Comparison of ENCODE assay signal across 21 cellular contexts in genomic region chr2:217568289-217568985, GRCh38.
DNase-seq lines count a peak whose midpoint lies in the region; ATAC-seq and TF ChIP-seq lines count a peak whose summit lies in the region.
"Had no signal": no experiment of that assay in that cellular context is flagged by ENCODE, and none has a peak within 500 bp of the region (broad histone marks: within the 10 kb centered on the region; RNA-seq: fewer than 3 reads in every experiment).

No MANE protein-coding gene starts in this region.

- DNase-seq in ELF-1 (ENCODE audit: low read depth, low spot score) (peak; percentile 12), astrocyte of the spinal cord (ENCODE audit: low read depth, low spot score) (peak; percentile 33), islet precursor cell (peak; percentile 75), stromal cell of bone marrow (ENCODE audit: low read depth) (peak; percentile 18), caudate nucleus (lab: John Stamatoyannopoulos, UW) (no peak), C1 segment of cervical spinal cord (lab: John Stamatoyannopoulos, UW) (no peak)
- DNase-seq: activated CD8-positive, alpha-beta T cell treated with anti-CD3 and anti-CD28 coated beads for 36 hours; activated T-cell treated with anti-CD3 and anti-CD28 coated beads for 4 hours; hypothalamus; Karpas-422; NCI-H1694 treated with DMSO at 0.1 percent for 48 hours; nucleus accumbens; OCI-M1; stomach; trophoblast cell had no signal

- in situ Hi-C loops in astrocyte of the spinal cord (cut with HindIII; ENCODE audit: low sequenced_read_pairs), result no loop called here

- TF ChIP-seq CTCF in astrocyte of the spinal cord (IDR thresholded peaks at IDR 0.05; ENCODE audit: low read depth, low read length), result no peak

- no peak for ATAC-seq in HG03342 (IDR thresholded peaks at IDR 0.05; ENCODE audit: unreplicated experiment)
- no peak for ATAC-seq in GM19328 (IDR thresholded peaks at IDR 0.05; ENCODE audit: unreplicated experiment)
- ATAC-seq: activated CD8-positive, alpha-beta T cell treated with anti-CD3 and anti-CD28 coated beads for 36 hours; Right ventricle myocardium inferior had no signal

- no peak overlapping the region for H3K4me3 ChIP-seq in astrocyte of the spinal cord (ENCODE audit: low read depth, low read length)
- H3K4me3 ChIP-seq: cardiac muscle cell, lung, stomach had no signal

- H3K27ac ChIP-seq in caudate nucleus (ENCODE audit: low read depth, low read length), result no peak overlapping the region
- H3K27ac ChIP-seq: C4-2B, cardiac muscle cell, stomach had no signal

Comparison
In these comparisons a context has a peak if more than half of its experiments do, and no peak if none do; other contexts are left out.
1. DNase-seq: peak in ELF-1 (single experiment), astrocyte of the spinal cord (single experiment), islet precursor cell (single experiment) and stromal cell of bone marrow (single experiment); none in caudate nucleus (0 of 61) and C1 segment of cervical spinal cord (0 of 14).